ENCODE assay signal across 20 cellular contexts in the genomic region with DNA sequence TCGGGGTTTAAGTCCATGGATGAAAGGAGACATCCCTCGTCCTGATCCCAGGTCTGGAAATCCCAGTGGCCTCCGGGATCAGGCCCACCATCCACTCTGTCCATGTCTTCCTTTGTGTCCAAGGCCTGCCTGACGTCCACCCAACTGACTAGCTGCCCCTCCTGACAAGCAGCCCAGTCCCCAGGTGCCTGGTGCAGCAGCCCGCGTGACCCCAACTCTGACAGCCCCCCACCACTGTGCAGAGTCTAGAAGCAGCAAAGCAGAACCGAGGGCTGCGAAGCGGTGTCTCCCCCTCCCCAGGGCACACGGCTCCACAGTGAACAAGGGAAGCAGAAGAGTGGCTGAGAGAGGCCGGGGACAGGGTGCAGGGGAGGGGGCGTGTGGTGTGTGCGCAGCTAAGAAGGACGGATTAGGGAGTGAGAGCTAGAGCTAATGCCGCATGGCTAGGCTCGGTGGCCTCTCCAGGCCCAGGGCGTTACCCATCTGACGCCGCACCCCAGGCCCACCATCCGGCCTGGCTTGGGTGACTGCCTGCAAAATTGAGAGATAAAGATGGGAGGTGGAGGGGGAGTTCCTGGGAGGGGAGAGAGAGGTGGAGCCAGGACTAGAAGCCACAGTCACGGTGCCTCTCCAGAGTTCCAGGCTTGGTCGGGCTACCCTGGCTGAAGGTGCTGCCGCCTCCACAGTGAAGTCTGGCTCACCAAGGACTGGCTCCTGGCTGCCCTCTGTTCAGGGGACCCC. TPM values are rescaled to one million over a fixed set of nuclear protein-coding genes. Genes with fewer than 3 reads are reported as not detected.
"Had no signal": no experiment of that assay in that cellular context is flagged by ENCODE, and none has a peak within 500 bp of the region (broad histone marks: within the 10 kb centered on the region; RNA-seq: fewer than 3 reads in every experiment).

No MANE protein-coding gene starts in this region.

- H3K9me3 Mint-ChIP-seq: activated T-cell treated with anti-CD3 and anti-CD28 coated beads, Interleukin-2, amount 50 U/mL, for 4 hours; type B pancreatic cell had no signal

- H3K4me1 ChIP-seq: prostate gland, sigmoid colon had no signal

- FAIRE-seq: astrocyte, endothelial cell of umbilical vein, frontal cortex, TTC549 had no signal

- DNase-seq: activated CD4-positive, alpha-beta T cell treated with anti-CD3 and anti-CD28 coated beads for 1 hour; activated CD4-positive, alpha-beta T cell treated with anti-CD3 and anti-CD28 coated beads, Interleukin-2, amount 50 U/mL, for 48 hours; activated CD8-positive, alpha-beta memory T cell treated with anti-CD3 and anti-CD28 coated beads, Interleukin-2, amount 10 ng/mL, durations not matched to agents 7 days and 5 days; activated gamma-delta T cell treated with Interleukin-2 at 50 U/mL for 16 hours; activated T-cell treated with anti-CD3 and anti-CD28 coated beads, Interleukin-2, amount 50 U/mL, for 4 hours; nucleus accumbens; sigmoid colon; stimulated activated CD4-positive, alpha-beta T cell treated with anti-CD3 and anti-CD28 coated beads, Interleukin-2, amount 100 ng/mL, for 24 hours; stimulated activated naive CD8-positive, alpha-beta T cell treated with anti-CD3 and anti-CD28 coated beads, Interleukin-15, Interleukin-2, amounts not matched to agents 100 U/mL and 50 U/mL, for 24 hours; T-helper 1 cell had no signal

- H3K27me3 Mint-ChIP-seq: activated CD8-positive, alpha-beta memory T cell treated with anti-CD3 and anti-CD28 coated beads, Interleukin-2, amount 10 ng/mL, durations not matched to agents 7 days and 5 days; type B pancreatic cell had no signal

- H3K27ac Mint-ChIP-seq: activated CD8-positive, alpha-beta memory T cell treated with anti-CD3 and anti-CD28 coated beads, Interleukin-2, amount 10 ng/mL, durations not matched to agents 7 days and 5 days; type B pancreatic cell had no signal

- H3K4me3 ChIP-seq: cardiac muscle cell, prostate gland, sigmoid colon, SK-N-MC, suprapubic skin had no signal

- H3K4me3 Mint-ChIP-seq: activated CD8-positive, alpha-beta memory T cell treated with anti-CD3 and anti-CD28 coated beads, Interleukin-2, amount 10 ng/mL, durations not matched to agents 7 days and 5 days; activated T-cell treated with anti-CD3 and anti-CD28 coated beads, Interleukin-2, amount 50 U/mL, for 4 hours; type B pancreatic cell had no signal

- H3K36me3 ChIP-seq: cardiac muscle cell, prostate gland had no signal

- ATAC-seq: activated CD8-positive, alpha-beta memory T cell treated with anti-CD3 and anti-CD28 coated beads, Interleukin-2, amount 10 ng/mL, durations not matched to agents 7 days and 5 days; activated T-cell treated with anti-CD3 and anti-CD28 coated beads, Interleukin-2, amount 50 U/mL, for 4 hours; stimulated activated naive CD8-positive, alpha-beta T cell treated with anti-CD3 and anti-CD28 coated beads, Interleukin-15, Interleukin-2, amounts not matched to agents 100 U/mL and 50 U/mL, for 24 hours had no signal

- H3K36me3 Mint-ChIP-seq: activated CD8-positive, alpha-beta memory T cell treated with anti-CD3 and anti-CD28 coated beads, Interleukin-2, amount 10 ng/mL, durations not matched to agents 7 days and 5 days; type B pancreatic cell had no signal

- H3K9me3 ChIP-seq: prostate gland, sigmoid colon, suprapubic skin had no signal

- H3K27ac ChIP-seq: cardiac muscle cell, prostate gland, sigmoid colon, SK-N-MC, suprapubic skin had no signal

RNA-seq across cellular contexts. Expression of a gene that starts 43.1 kb away (rescaled TPM):
- total RNA-seq: activated CD8-positive, alpha-beta memory T cell treated with anti-CD3 and anti-CD28 coated beads, Interleukin-2, amount 10 ng/mL, durations not matched to agents 7 days and 5 days; activated T-cell treated with anti-CD3 and anti-CD28 coated beads, Interleukin-2, amount 50 U/mL, for 4 hours; astrocyte; endothelial cell of umbilical vein; liver; suprapubic skin had no signal
